In the genomic region with DNA sequence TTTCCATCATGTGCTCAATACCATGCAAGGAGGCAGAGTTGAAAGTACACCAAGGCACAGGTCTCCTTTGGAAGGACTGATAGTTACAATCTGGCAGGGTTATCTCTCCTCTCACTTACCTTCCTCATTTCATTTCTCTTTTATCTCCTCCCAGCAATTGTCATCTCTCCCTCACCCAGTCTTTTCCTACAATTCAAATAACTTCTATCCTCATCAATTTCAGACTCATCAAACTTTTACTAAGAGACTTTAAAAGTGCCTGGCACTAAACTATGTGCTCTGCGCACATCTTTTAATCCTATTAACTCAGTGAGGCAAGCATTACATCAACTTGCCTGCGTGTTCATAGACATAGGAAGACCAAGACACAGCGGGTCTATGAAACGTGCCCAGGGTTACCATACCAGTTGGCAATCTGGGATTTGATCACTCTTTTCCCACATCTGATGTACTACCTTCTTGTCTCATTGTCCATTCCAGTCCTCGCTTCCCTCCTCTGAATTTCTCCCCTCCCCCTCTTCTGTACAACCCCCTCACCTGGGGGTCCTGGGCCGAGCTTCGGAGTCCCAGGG, we compare ENCODE assay signal across 6 cellular contexts. TPM values are rescaled to one million over a fixed set of nuclear protein-coding genes. Genes with fewer than 3 reads are reported as not detected.
A peak's percentile ranks its signal among the peaks of the same experiment; 100 is the strongest.
DNase-seq lines count a peak whose midpoint lies in the region; ATAC-seq, FAIRE-seq and TF ChIP-seq lines count a peak whose summit lies in the region.

No MANE protein-coding gene starts in this region.

- peak overlapping the region; percentile 95 for H3K4me3 ChIP-seq in Karpas-422 (ENCODE audit: low read length)
- H3K4me3 ChIP-seq in pancreas, result peak overlapping the region; percentile 60 to 96 (median 90)

- ATAC-seq in pancreas (peak in 1 of 4 donors; percentile 9), HG03097 (IDR thresholded peaks at IDR 0.05; ENCODE audit: low FRiP score, unreplicated experiment) (no peak)

- H3K4me1 ChIP-seq in Karpas-422 (ENCODE audit: low read length), result peaks cover 38% of the 10 kb centered on the region
- H3K4me1 ChIP-seq in pancreas, result peaks cover 0 to 13% (median 5%) of the 10 kb centered on the region in 3 donors

- H3K4me2 ChIP-seq in Karpas-422 (ENCODE audit: low read depth, low read length, poor library complexity, severe bottlenecking), result peak overlapping the region; percentile 80

- WGBS in pancreas, 2 donors, result 9 to 13% methylated on average over 7 of the region's 7 CpGs

- H3K27ac ChIP-seq in Karpas-422 (ENCODE audit: low read length), result peak overlapping the region; percentile 73
- H3K27ac ChIP-seq in pancreas, result peak overlapping the region in 3 of 4 donors; percentile 90 to 94 (median 94)

- FAIRE-seq in pancreas (lab: Jason Lieb, UNC), result no peak

- H3K4me1 Mint-ChIP-seq in chondrocyte (ENCODE audit: low read depth), result peaks cover 25% of the 10 kb centered on the region

- peak overlapping the region; percentile 99 for H3K4me3 Mint-ChIP-seq in chondrocyte (ENCODE audit: unreplicated experiment)

- TF ChIP-seq CTCF in chondrocyte (IDR thresholded peaks at IDR 0.05), result no peak
- no peak for TF ChIP-seq CTCF in pancreas (IDR thresholded peaks at IDR 0.05)

- H2AFZ ChIP-seq in Karpas-422 (ENCODE audit: low read length), result 0 out of 2 replicates have a peak overlapping the region, but pooled peaks have one; percentile 7

- peak; percentile 31 for DNase-seq in ACHN
- peak; percentile 66 for DNase-seq in Karpas-422
- DNase-seq in chondrocyte (ENCODE audit: low spot score), result no peak
- DNase-seq in pancreas, result no peak
- DNase-seq in NCI-H1694 treated with DMSO at 0.1 percent for 48 hours (lab: John Stamatoyannopoulos, UW), result no peak

- peaks cover 9% of the 10 kb centered on the region; the same call in 1 of the 2 replicates for H3K36me3 ChIP-seq in Karpas-422 (ENCODE audit: insufficient read depth, low read length)
- no peaks in the 10 kb centered on the region for H3K36me3 ChIP-seq in pancreas

- peaks cover 11% of the 10 kb centered on the region for H3K36me3 Mint-ChIP-seq in chondrocyte (ENCODE audit: low read depth)

- intact Hi-C loops in pancreas (cut with DNase I), result no loop called here

- no peaks in the 10 kb centered on the region for H3K9me3 Mint-ChIP-seq in chondrocyte (ENCODE audit: low read depth)

- H3K27me3 ChIP-seq in Karpas-422 (ENCODE audit: low read length) (no peaks in the 10 kb centered on the region), pancreas (no peaks in the 10 kb centered on the region)

- H3K79me2 ChIP-seq in Karpas-422 (ENCODE audit: low read length), result peaks cover 33% of the 10 kb centered on the region

- no peaks in the 10 kb centered on the region for H3K9me3 ChIP-seq in Karpas-422 (ENCODE audit: low read length)
- H3K9me3 ChIP-seq in pancreas, result no peaks in the 10 kb centered on the region

- H4K20me1 ChIP-seq in Karpas-422 (ENCODE audit: insufficient read depth, low read depth, low read length), result no peaks in the 10 kb centered on the region

- H3K9ac ChIP-seq in Karpas-422 (ENCODE audit: low read length), result peak overlapping the region; percentile 98

- in situ Hi-C loops in ACHN (cut with HindIII; ENCODE audit: low pct_ligation_motif_present, low pct_unique_long_range_greater_than_20kb, low sequenced_read_pairs), result no loop called here

- H3K9me2 ChIP-seq in Karpas-422 (replicated peaks; ENCODE audit: insufficient read depth, low read length), result no peaks in the 10 kb centered on the region

- H3K27ac Mint-ChIP-seq in chondrocyte (ENCODE audit: unreplicated experiment), result peak overlapping the region; percentile 90

- H3K27me3 Mint-ChIP-seq in chondrocyte (ENCODE audit: low read depth), result no peaks in the 10 kb centered on the region

RNA-seq across cellular contexts. Expression of a gene that starts 1.2 kb away (rescaled TPM):
- total RNA-seq in Karpas-422 (2014; rRNA removed; shearing (Covaris generic); ENCODE audit: low replicate concordance), result 38.0 and 43.0 TPM in 2 replicates
- 71.1 to 101 TPM (median 71.9 TPM) in 3 replicates for total RNA-seq in chondrocyte
- total RNA-seq in pancreas, result 10 to 100 TPM; 22.0 to 48.1 (median 36.2) TPM
- 10 to 100 TPM; 35.3 to 67.3 TPM for polyA plus RNA-seq in pancreas

RNA-seq across cellular contexts. Expression of a gene that starts 12.4 kb away (rescaled TPM):
- 44.9 and 57.4 TPM in 2 replicates for total RNA-seq in Karpas-422 (2014; rRNA removed; shearing (Covaris generic); ENCODE audit: low replicate concordance)
- 35.0 to 42.5 TPM (median 35.7 TPM) in 3 replicates for total RNA-seq in chondrocyte
- total RNA-seq in pancreas, result 10 to 100 TPM; 11.0 to 23.1 (median 19.0) TPM
- 10 to 100 TPM; 25.1 to 27.3 TPM for polyA plus RNA-seq in pancreas

RNA-seq across cellular contexts. Expression of a gene that starts 17.3 kb away (rescaled TPM):
- 0.29 and 0.34 TPM in 2 replicates for total RNA-seq in Karpas-422 (2014; rRNA removed; shearing (Covaris generic); ENCODE audit: low replicate concordance)
- total RNA-seq in chondrocyte, result 0.15 to 0.62 TPM (median 0.17 TPM) in 3 replicates
- 1 to 10 TPM; 2.9 to 5.0 (median 4.3) TPM for total RNA-seq in pancreas
- polyA plus RNA-seq in pancreas, result 10 to 100 TPM in 1 of 2 donors, 1 to 10 TPM in 1; 5.6 to 11.9 TPM

RNA-seq across cellular contexts. Expression of a gene that starts 20.7 kb away (rescaled TPM):
- 0.72 TPM in 1 of 2 replicates, not detected in the other for total RNA-seq in Karpas-422 (2014; rRNA removed; shearing (Covaris generic); ENCODE audit: low replicate concordance)
- total RNA-seq in chondrocyte (0.89 to 1.5 TPM (median 1.00 TPM) in 3 replicates), pancreas (1 to 10 TPM in 2 of 6 donors, under 1 TPM in 4; 0.51 to 1.2 (median 0.68) TPM)
- polyA plus RNA-seq in pancreas, result 1 to 10 TPM in 1 of 2 donors, under 1 TPM in 1; 0.46 to 1.0 TPM

RNA-seq across cellular contexts. Expression of a gene that starts 21.0 kb away (rescaled TPM):
- total RNA-seq in Karpas-422 (2014; rRNA removed; shearing (Covaris generic); ENCODE audit: low replicate concordance), result 0.32 TPM in 1 of 2 replicates, not detected in the other
- total RNA-seq in chondrocyte (23.0 to 46.3 TPM (median 46.2 TPM) in 3 replicates), pancreas (100 to 1,000 TPM in 1 of 6 donors, 10 to 100 TPM in 5; 18.2 to 195 (median 29.6) TPM)
- 10 to 100 TPM; 51.7 to 85.0 TPM for polyA plus RNA-seq in pancreas

Comparison
In these comparisons a context has a peak if more than half of its experiments do, and no peak if none do; other contexts are left out.
1. DNase-seq: peak in ACHN (single experiment) and Karpas-422 (single experiment); none in chondrocyte (single experiment), pancreas (0 of 6) and NCI-H1694 treated with DMSO at 0.1 percent for 48 hours (single experiment).